11 cellular contexts compared by ENCODE assay signal in genomic region chr17:61402073-61402541, GRCh38. TPM values are rescaled to one million over a fixed set of nuclear protein-coding genes. Genes with fewer than 3 reads are reported as not detected.
DNase-seq lines count a peak whose midpoint lies in the region; ATAC-seq and TF ChIP-seq lines count a peak whose summit lies in the region.
"Had no signal": no experiment of that assay in that cellular context is flagged by ENCODE, and none has a peak within 500 bp of the region (broad histone marks: within the 10 kb centered on the region; RNA-seq: fewer than 3 reads in every experiment).

No MANE protein-coding gene starts in this region.

- peaks cover 52% of the 10 kb centered on the region for H3K4me1 Mint-ChIP-seq in CD4-positive, alpha-beta T cell (ENCODE audit: low read depth)
- H3K4me1 Mint-ChIP-seq in activated T-helper 1 cell treated with anti-CD3 and anti-CD28 coated beads, Interleukin-12 subunit alpha, Interleukin-12 subunit beta, Interleukin-2, Interleukin-4 antibody, amounts not matched to agents 30 ng/mL and 10 ng/mL and 1 ng/mL, durations not matched to agents 14 hours and 24 hours and 36 hours (ENCODE audit: low read depth) = peaks cover 29% of the 10 kb centered on the region

- peaks cover 64% of the 10 kb centered on the region for H3K27me3 Mint-ChIP-seq in CD4-positive, alpha-beta T cell
- peaks cover 59% of the 10 kb centered on the region for H3K27me3 Mint-ChIP-seq in activated T-helper 1 cell treated with anti-CD3 and anti-CD28 coated beads, Interleukin-12 subunit alpha, Interleukin-12 subunit beta, Interleukin-2, Interleukin-4 antibody, amounts not matched to agents 30 ng/mL and 10 ng/mL and 1 ng/mL, durations not matched to agents 14 hours and 24 hours and 36 hours (ENCODE audit: insufficient read depth)

- no peaks in the 10 kb centered on the region for H3K9me3 Mint-ChIP-seq in CD4-positive, alpha-beta T cell
- H3K9me3 Mint-ChIP-seq in activated T-helper 1 cell treated with anti-CD3 and anti-CD28 coated beads, Interleukin-12 subunit alpha, Interleukin-12 subunit beta, Interleukin-2, Interleukin-4 antibody, amounts not matched to agents 30 ng/mL and 10 ng/mL and 1 ng/mL, durations not matched to agents 14 hours and 24 hours and 36 hours = no peaks in the 10 kb centered on the region

- POLR2A ChIA-PET in CD4-positive, alpha-beta T cell (lab: Charles Lee) = interaction anchor here (0.6 kb wide), 1 partner anchor 95 kb away, joined by 4 read pairs; no protein-coding TSS in a partner anchor

- no peak for TF ChIP-seq CTCF in CD4-positive, alpha-beta T cell (IDR thresholded peaks at IDR 0.05)
- no peak for TF ChIP-seq CTCF in fibroblast of villous mesenchyme (IDR thresholded peaks at IDR 0.05; ENCODE audit: insufficient read depth, low read depth, low read length)

- peak overlapping the region; percentile 74 for H3K4me3 ChIP-seq in fibroblast of villous mesenchyme (ENCODE audit: low read depth, low read length)
- peak overlapping the region; percentile 0 for H3K4me3 ChIP-seq in rectal smooth muscle tissue (ENCODE audit: low read length)

- no peaks in the 10 kb centered on the region for H3K9me3 ChIP-seq in CD4-positive, alpha-beta T cell (ENCODE audit: control insufficient read depth, low read length)

- DNase-seq in CD4-positive, alpha-beta T cell = no peak
- no peak for DNase-seq in activated T-helper 1 cell treated with anti-CD3 and anti-CD28 coated beads, Interleukin-12 subunit alpha, Interleukin-12 subunit beta, Interleukin-2, Interleukin-4 antibody, amounts not matched to agents 30 ng/mL and 10 ng/mL and 1 ng/mL, durations not matched to agents 14 hours and 24 hours and 36 hours (ENCODE audit: low spot score)
- DNase-seq in fibroblast of villous mesenchyme (ENCODE audit: low read depth) (no peak), cerebellum (ENCODE audit: low spot score) (no peak), D341Med (ENCODE audit: low spot score) (no peak), NOMO-1 treated with dmso at 0.1 percent for 144 hours (lab: John Stamatoyannopoulos, UW; ENCODE audit: unreplicated experiment) (no peak)
- DNase-seq: NCI-H526 treated with DMSO at 0.1 percent for 48 hours; stimulated activated CD4-positive, alpha-beta T cell treated with anti-CD3 and anti-CD28 coated beads, Interleukin-1b, Interleukin-23, amount 100 ng/mL, for 48 hours had no signal

- CTCF ChIA-PET in CD4-positive, alpha-beta T cell (lab: Charles Lee) = interaction anchor here (2.1 kb wide), 1 partner anchor 10 kb away, joined by 6 read pairs; no protein-coding TSS in a partner anchor

- H3K4me1 ChIP-seq in rectal smooth muscle tissue (ENCODE audit: control insufficient read depth, insufficient read depth, low read length) = peaks cover 8% of the 10 kb centered on the region

- no peak for ATAC-seq in CD4-positive, alpha-beta T cell (ENCODE audit: poor library complexity)
- no peak for ATAC-seq in GM18867 (IDR thresholded peaks at IDR 0.05; ENCODE audit: unreplicated experiment)

- no peak overlapping the region for H3K27ac ChIP-seq in CD4-positive, alpha-beta T cell (ENCODE audit: low read depth, low read length)
- no peak overlapping the region for H3K27ac ChIP-seq in rectal smooth muscle tissue (ENCODE audit: low read depth, low read length)

- H3K27me3 ChIP-seq in CD4-positive, alpha-beta T cell (ENCODE audit: control insufficient read depth, insufficient read depth, low read length) = peaks cover 87% of the 10 kb centered on the region
- H3K27me3 ChIP-seq in rectal smooth muscle tissue (ENCODE audit: control insufficient read depth, insufficient read depth, low read length) = peaks cover 66% of the 10 kb centered on the region

- H3K36me3 ChIP-seq in rectal smooth muscle tissue (ENCODE audit: control insufficient read depth, insufficient read depth, low read length) = no peaks in the 10 kb centered on the region

- H3K27ac Mint-ChIP-seq in CD4-positive, alpha-beta T cell = no peak overlapping the region
- H3K27ac Mint-ChIP-seq in activated T-helper 1 cell treated with anti-CD3 and anti-CD28 coated beads, Interleukin-12 subunit alpha, Interleukin-12 subunit beta, Interleukin-2, Interleukin-4 antibody, amounts not matched to agents 30 ng/mL and 10 ng/mL and 1 ng/mL, durations not matched to agents 14 hours and 24 hours and 36 hours = no peak overlapping the region

- peak overlapping the region; percentile 69 for H3K4me3 Mint-ChIP-seq in CD4-positive, alpha-beta T cell
- H3K4me3 Mint-ChIP-seq in activated T-helper 1 cell treated with anti-CD3 and anti-CD28 coated beads, Interleukin-12 subunit alpha, Interleukin-12 subunit beta, Interleukin-2, Interleukin-4 antibody, amounts not matched to agents 30 ng/mL and 10 ng/mL and 1 ng/mL, durations not matched to agents 14 hours and 24 hours and 36 hours = peak overlapping the region; percentile 49

- intact Hi-C loops in CD4-positive, alpha-beta T cell (cut with DNase I, micrococcal nuclease) = loop anchor here in 1 of 2 experiments (10.0 kb wide), 2 partner anchors 267 to 677 kb away; no protein-coding TSS in a partner anchor
- intact Hi-C loops in activated T-helper 1 cell treated with anti-CD3 and anti-CD28 coated beads, Interleukin-12 subunit alpha, Interleukin-12 subunit beta, Interleukin-2, Interleukin-4 antibody, amounts not matched to agents 30 ng/mL and 10 ng/mL and 1 ng/mL, durations not matched to agents 14 hours and 24 hours and 36 hours (cut with micrococcal nuclease) = loop anchor here (2.0 to 10.0 kb wide), 3 partner anchors 51 to 680 kb away; partner anchors contain the start of gene TBX4

- no peaks in the 10 kb centered on the region for H3K36me3 Mint-ChIP-seq in CD4-positive, alpha-beta T cell (ENCODE audit: low read depth)
- peaks cover 2% of the 10 kb centered on the region for H3K36me3 Mint-ChIP-seq in activated T-helper 1 cell treated with anti-CD3 and anti-CD28 coated beads, Interleukin-12 subunit alpha, Interleukin-12 subunit beta, Interleukin-2, Interleukin-4 antibody, amounts not matched to agents 30 ng/mL and 10 ng/mL and 1 ng/mL, durations not matched to agents 14 hours and 24 hours and 36 hours (ENCODE audit: low read depth)

- H3K9ac ChIP-seq in rectal smooth muscle tissue (ENCODE audit: low read length) = no peak overlapping the region

RNA-seq across cellular contexts. Expression of gene TBX2, which starts 2.5 kb away (rescaled TPM):
- under 1 TPM in 1 of 2 experiments, not detected in 1; 0.06 TPM for total RNA-seq in CD4-positive, alpha-beta T cell
- total RNA-seq in activated T-helper 1 cell treated with anti-CD3 and anti-CD28 coated beads, Interleukin-12 subunit alpha, Interleukin-12 subunit beta, Interleukin-2, Interleukin-4 antibody, amounts not matched to agents 30 ng/mL and 10 ng/mL and 1 ng/mL, durations not matched to agents 14 hours and 24 hours and 36 hours = not detected in 2 replicates
- total RNA-seq in fibroblast of villous mesenchyme (12.5 and 21.3 TPM in 2 replicates), cerebellum (1.3 TPM)

RNA-seq across cellular contexts. Expression of gene TBX4, which starts 50.1 kb away (rescaled TPM):
- total RNA-seq in CD4-positive, alpha-beta T cell = not detected
- not detected in 2 replicates for total RNA-seq in activated T-helper 1 cell treated with anti-CD3 and anti-CD28 coated beads, Interleukin-12 subunit alpha, Interleukin-12 subunit beta, Interleukin-2, Interleukin-4 antibody, amounts not matched to agents 30 ng/mL and 10 ng/mL and 1 ng/mL, durations not matched to agents 14 hours and 24 hours and 36 hours
- total RNA-seq in fibroblast of villous mesenchyme (not detected in 2 replicates), cerebellum (not detected)
- total RNA-seq: frontal cortex had no signal
